ENCODE assay signal across 2 cellular contexts in genomic region chr2:44745460-44745859, GRCh38.
TF ChIP-seq lines count a peak whose summit lies in the region.

No MANE protein-coding gene starts in this region.

TF ChIP-seq in GM23338, 12 proteins besides CTCF, POLR2A, EP300 and RAD21 (continued from another document):
- TF ChIP-seq REST (IDR thresholded peaks at IDR 0.05; ENCODE audit: unreplicated experiment) (no peak), ZNF462 (CRISPR knock-in tag; IDR thresholded peaks at IDR 0.05) (no peak), ZNF331 (CRISPR knock-in tag; IDR thresholded peaks at IDR 0.05; ENCODE audit: low read depth) (no peak), ETS1 (IDR thresholded peaks at IDR 0.05) (no peak)

TF ChIP-seq in H1, 55 proteins besides CTCF, POLR2A, EP300 and RAD21 (continued from another document):
- TF ChIP-seq ATF2 (IDR thresholded peaks at IDR 0.05; ENCODE audit: low read length): no peak
- TF ChIP-seq SP1 (IDR thresholded peaks at IDR 0.05; ENCODE audit: low read depth, low read length): no peak
- TF ChIP-seq EZH2 (IDR thresholded peaks at IDR 0.05; ENCODE audit: low read depth, low read length, severe bottlenecking): no peak
- no peak for TF ChIP-seq SP4 (IDR thresholded peaks at IDR 0.05; ENCODE audit: low read length)
- no peak for TF ChIP-seq NANOG (IDR thresholded peaks at IDR 0.05; ENCODE audit: insufficient read depth, low read depth, low read length, poor library complexity, severe bottlenecking)
- TF ChIP-seq KDM4A (IDR thresholded peaks at IDR 0.05; ENCODE audit: low read depth, low read length, severe bottlenecking): no peak
- TF ChIP-seq POU5F1 (IDR thresholded peaks at IDR 0.05; ENCODE audit: low read depth, low read length): no peak
- no peak for TF ChIP-seq SIN3A (conservative IDR thresholded peaks at IDR 0.05 in 1 of 2, IDR thresholded peaks at IDR 0.05 in 1 of 2; ENCODE audit: low read depth in 1 of 2, low read length in 2 of 2)
- no peak for TF ChIP-seq CREB1 (IDR thresholded peaks at IDR 0.05)
- no peak for TF ChIP-seq SRF (IDR thresholded peaks at IDR 0.05; ENCODE audit: low read depth, low read length)
- TF ChIP-seq PHF8 (conservative IDR thresholded peaks at IDR 0.05; ENCODE audit: low read depth, low read length): no peak
- TF ChIP-seq CHD1 (IDR thresholded peaks at IDR 0.05; ENCODE audit: low read depth, low read length): no peak
- no peak for TF ChIP-seq YY1 (IDR thresholded peaks at IDR 0.05; ENCODE audit: low read depth, low read length)
TF ChIP-seq in H1: peak in this region for 0.
